Comparison of ENCODE assay signal across 1 cellular context in the genomic region with DNA sequence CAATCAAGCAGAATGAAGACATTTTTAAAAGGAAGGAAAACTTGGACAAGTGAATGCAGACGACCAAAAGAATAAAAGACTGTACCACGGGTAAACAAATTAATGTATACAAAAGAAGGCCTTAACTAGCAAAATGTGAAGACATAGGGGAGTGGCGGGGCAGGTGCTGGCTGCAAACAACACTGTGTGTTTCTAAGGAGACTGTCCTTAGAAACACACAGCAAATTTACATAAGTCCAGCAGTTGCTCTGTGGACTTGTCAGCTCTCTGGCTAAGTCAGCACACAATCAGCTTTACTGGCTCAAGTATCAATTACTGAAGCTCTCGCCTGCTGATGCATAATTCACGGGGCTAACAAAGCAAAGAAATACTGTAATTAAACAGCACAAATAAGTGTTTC.
TF ChIP-seq lines count a peak whose summit lies in the region.

No MANE protein-coding gene starts in this region.

TF ChIP-seq in GM23338, 12 proteins besides CTCF, POLR2A, EP300 and RAD21 (continued from another document):
- TF ChIP-seq REST (IDR thresholded peaks at IDR 0.05; ENCODE audit: unreplicated experiment) (no peak), EZH2 (IDR thresholded peaks at IDR 0.05; ENCODE audit: low read depth, unreplicated experiment) (no peak), JUNB (IDR thresholded peaks at IDR 0.05; ENCODE audit: unreplicated experiment) (no peak), NANOG (IDR thresholded peaks at IDR 0.05; ENCODE audit: borderline replicate concordance) (no peak), STAT1 (IDR thresholded peaks at IDR 0.05; ENCODE audit: unreplicated experiment) (no peak), CREB1 (CRISPR knock-in tag; IDR thresholded peaks at IDR 0.05; ENCODE audit: low read depth) (no peak)
- TF ChIP-seq, protein P1, sequence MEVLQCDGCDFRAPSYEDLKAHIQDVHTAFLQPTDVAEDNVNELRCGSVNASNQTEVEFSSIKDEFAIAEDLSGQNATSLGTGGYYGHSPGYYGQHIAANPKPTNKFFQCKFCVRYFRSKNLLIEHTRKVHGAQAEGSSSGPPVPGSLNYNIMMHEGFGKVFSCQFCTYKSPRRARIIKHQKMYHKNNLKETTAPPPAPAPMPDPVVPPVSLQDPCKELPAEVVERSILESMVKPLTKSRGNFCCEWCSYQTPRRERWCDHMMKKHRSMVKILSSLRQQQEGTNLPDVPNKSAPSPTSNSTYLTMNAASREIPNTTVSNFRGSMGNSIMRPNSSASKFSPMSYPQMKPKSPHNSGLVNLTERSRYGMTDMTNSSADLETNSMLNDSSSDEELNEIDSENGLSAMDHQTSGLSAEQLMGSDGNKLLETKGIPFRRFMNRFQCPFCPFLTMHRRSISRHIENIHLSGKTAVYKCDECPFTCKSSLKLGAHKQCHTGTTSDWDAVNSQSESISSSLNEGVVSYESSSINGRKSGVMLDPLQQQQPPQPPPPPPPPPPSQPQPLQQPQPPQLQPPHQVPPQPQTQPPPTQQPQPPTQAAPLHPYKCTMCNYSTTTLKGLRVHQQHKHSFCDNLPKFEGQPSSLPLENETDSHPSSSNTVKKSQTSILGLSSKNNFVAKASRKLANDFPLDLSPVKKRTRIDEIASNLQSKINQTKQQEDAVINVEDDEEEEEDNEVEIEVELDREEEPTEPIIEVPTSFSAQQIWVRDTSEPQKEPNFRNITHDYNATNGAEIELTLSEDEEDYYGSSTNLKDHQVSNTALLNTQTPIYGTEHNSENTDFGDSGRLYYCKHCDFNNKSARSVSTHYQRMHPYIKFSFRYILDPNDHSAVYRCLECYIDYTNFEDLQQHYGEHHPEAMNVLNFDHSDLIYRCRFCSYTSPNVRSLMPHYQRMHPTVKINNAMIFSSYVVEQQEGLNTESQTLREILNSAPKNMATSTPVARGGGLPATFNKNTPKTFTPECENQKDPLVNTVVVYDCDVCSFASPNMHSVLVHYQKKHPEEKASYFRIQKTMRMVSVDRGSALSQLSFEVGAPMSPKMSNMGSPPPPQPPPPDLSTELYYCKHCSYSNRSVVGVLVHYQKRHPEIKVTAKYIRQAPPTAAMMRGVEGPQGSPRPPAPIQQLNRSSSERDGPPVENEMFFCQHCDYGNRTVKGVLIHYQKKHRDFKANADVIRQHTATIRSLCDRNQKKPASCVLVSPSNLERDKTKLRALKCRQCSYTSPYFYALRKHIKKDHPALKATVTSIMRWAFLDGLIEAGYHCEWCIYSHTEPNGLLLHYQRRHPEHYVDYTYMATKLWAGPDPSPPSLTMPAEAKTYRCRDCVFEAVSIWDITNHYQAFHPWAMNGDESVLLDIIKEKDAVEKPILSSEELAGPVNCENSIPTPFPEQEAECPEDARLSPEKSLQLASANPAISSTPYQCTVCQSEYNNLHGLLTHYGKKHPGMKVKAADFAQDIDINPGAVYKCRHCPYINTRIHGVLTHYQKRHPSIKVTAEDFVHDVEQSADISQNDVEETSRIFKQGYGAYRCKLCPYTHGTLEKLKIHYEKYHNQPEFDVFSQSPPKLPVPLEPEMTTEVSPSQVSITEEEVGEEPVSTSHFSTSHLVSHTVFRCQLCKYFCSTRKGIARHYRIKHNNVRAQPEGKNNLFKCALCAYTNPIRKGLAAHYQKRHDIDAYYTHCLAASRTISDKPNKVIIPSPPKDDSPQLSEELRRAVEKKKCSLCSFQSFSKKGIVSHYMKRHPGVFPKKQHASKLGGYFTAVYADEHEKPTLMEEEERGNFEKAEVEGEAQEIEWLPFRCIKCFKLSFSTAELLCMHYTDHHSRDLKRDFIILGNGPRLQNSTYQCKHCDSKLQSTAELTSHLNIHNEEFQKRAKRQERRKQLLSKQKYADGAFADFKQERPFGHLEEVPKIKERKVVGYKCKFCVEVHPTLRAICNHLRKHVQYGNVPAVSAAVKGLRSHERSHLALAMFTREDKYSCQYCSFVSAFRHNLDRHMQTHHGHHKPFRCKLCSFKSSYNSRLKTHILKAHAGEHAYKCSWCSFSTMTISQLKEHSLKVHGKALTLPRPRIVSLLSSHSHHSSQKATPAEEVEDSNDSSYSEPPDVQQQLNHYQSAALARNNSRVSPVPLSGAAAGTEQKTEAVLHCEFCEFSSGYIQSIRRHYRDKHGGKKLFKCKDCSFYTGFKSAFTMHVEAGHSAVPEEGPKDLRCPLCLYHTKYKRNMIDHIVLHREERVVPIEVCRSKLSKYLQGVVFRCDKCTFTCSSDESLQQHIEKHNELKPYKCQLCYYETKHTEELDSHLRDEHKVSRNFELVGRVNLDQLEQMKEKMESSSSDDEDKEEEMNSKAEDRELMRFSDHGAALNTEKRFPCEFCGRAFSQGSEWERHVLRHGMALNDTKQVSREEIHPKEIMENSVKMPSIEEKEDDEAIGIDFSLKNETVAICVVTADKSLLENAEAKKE (CRISPR knock-in tag; IDR thresholded peaks at IDR 0.05): no peak
